Comparison of ENCODE assay signal across 8 cellular contexts in genomic region chr3:50237754-50238548, GRCh38. TPM values are rescaled to one million over a fixed set of nuclear protein-coding genes. Genes with fewer than 3 reads are reported as not detected.
A peak's percentile ranks its signal among the peaks of the same experiment; 100 is the strongest.
DNase-seq lines count a peak whose midpoint lies in the region; ATAC-seq and TF ChIP-seq lines count a peak whose summit lies in the region.

No MANE protein-coding gene starts in this region.

- peak in 1 of 2 donors; percentile 40 for TF ChIP-seq POLR2A in sigmoid colon (IDR thresholded peaks at IDR 0.05)

- H3K9me3 ChIP-seq in BLaER1 (no peaks in the 10 kb centered on the region), ascending aorta (no peaks in the 10 kb centered on the region), sigmoid colon (no peaks in the 10 kb centered on the region)

- DNase-seq in LHCN-M2 (ENCODE audit: low read depth) (peak; percentile 79), T-helper 22 cell (ENCODE audit: low read depth) (peak; percentile 78), ascending aorta (ENCODE audit: low spot score in 2 of 2) (peak; percentile 72 to 96), hypothalamus (lab: John Stamatoyannopoulos, UW) (peak in 45 of 51 donors; percentile 23 to 80 (median 56)), sigmoid colon (peak; percentile 93), HEK293T (ENCODE audit: extremely low spot score) (no peak)

- TF ChIP-seq EP300 in sigmoid colon (IDR thresholded peaks at IDR 0.05) = no peak

- CTCF ChIA-PET in HEK293T (lab: Yijun Ruan, JAX) = interaction anchor here (0.9 to 1.6 kb wide), 4 partner anchors 9 to 21 kb away, joined by 3 to 7 read pairs (median 3); no protein-coding TSS in a partner anchor

- peaks cover 66% of the 10 kb centered on the region for H3K4me1 ChIP-seq in BLaER1
- H3K4me1 ChIP-seq in ascending aorta = peaks cover 33 to 44% of the 10 kb centered on the region in 2 donors
- peaks cover 0 to 73% (median 60%) of the 10 kb centered on the region in 4 donors for H3K4me1 ChIP-seq in sigmoid colon

- H3K27me3 ChIP-seq in BLaER1 (no peaks in the 10 kb centered on the region), ascending aorta (no peaks in the 10 kb centered on the region), sigmoid colon (no peaks in the 10 kb centered on the region)

- TF ChIP-seq CTCF in ascending aorta (IDR thresholded peaks at IDR 0.05) = no peak
- TF ChIP-seq CTCF in sigmoid colon (IDR thresholded peaks at IDR 0.05) = peak in 1 of 4 experiments; percentile 22

- 2 to 6% methylated on average over 31 of the region's 31 CpGs for WGBS in sigmoid colon, 2 donors

- H3K4me3 ChIP-seq in BLaER1 (peak overlapping the region; percentile 100), ascending aorta (peak overlapping the region; percentile 96 to 97), sigmoid colon (peak overlapping the region; percentile 63 to 96 (median 74))

- H3K27ac ChIP-seq in BLaER1 (peak overlapping the region; percentile 92), ascending aorta (peak overlapping the region; percentile 92 to 95), sigmoid colon (peak overlapping the region; percentile 87 to 94 (median 90))

- H3K9ac ChIP-seq in BLaER1 = peak overlapping the region; percentile 97

- intact Hi-C loops in ascending aorta (cut with DNase I) (loop anchor here (1.0 to 2.0 kb wide), 2 partner anchors 8 to 27 kb away; no protein-coding TSS in a partner anchor), sigmoid colon (cut with DNase I) (no loop called here)

- POLR2A ChIA-PET in HEK293T (lab: Yijun Ruan, JAX) = interaction anchor here (1.1 to 2.7 kb wide), 2 partner anchors 9 to 22 kb away, joined by 3 to 13 read pairs; no protein-coding TSS in a partner anchor

- ATAC-seq in GM19452 (IDR thresholded peaks at IDR 0.05; ENCODE audit: unreplicated experiment) = peak; percentile 37

- H3K4me2 ChIP-seq in BLaER1 = peak overlapping the region; percentile 93

- H4K20me1 ChIP-seq in BLaER1 = peaks cover 69% of the 10 kb centered on the region

- peaks cover 25% of the 10 kb centered on the region for H3K36me3 ChIP-seq in BLaER1
- H3K36me3 ChIP-seq in ascending aorta = peaks cover 9 to 10% of the 10 kb centered on the region in 2 donors
- no peaks in the 10 kb centered on the region for H3K36me3 ChIP-seq in sigmoid colon

TF ChIP-seq in HEK293T, 16 proteins besides CTCF, POLR2A, EP300 and RAD21:
- TF ChIP-seq SUZ12 (IDR thresholded peaks at IDR 0.05) = no peak
- no peak for TF ChIP-seq ZNF384 (IDR thresholded peaks at IDR 0.05)
- TF ChIP-seq L3MBTL2 (conservative IDR thresholded peaks at IDR 0.05) = no peak
- TF ChIP-seq FOXK2 (IDR thresholded peaks at IDR 0.05) = no peak
- TF ChIP-seq CTBP1 (IDR thresholded peaks at IDR 0.05; ENCODE audit: borderline replicate concordance) = no peak
- no peak for TF ChIP-seq PKNOX1 (IDR thresholded peaks at IDR 0.05)
TF ChIP-seq in HEK293T: peak in this region for 0.

RNA-seq across cellular contexts. Expression of gene GNAI2, which starts 1.9 kb away (rescaled TPM):
- total RNA-seq in LHCN-M2 (2014; rRNA removed) (297 and 323 TPM in 2 replicates), ascending aorta (283 TPM), sigmoid colon (100 to 1,000 TPM; 149 to 171 (median 163) TPM)
- polyA plus RNA-seq in LHCN-M2 (2012) = 515 TPM
- polyA plus RNA-seq in sigmoid colon = 100 to 1,000 TPM in 1 of 3 donors, 10 to 100 TPM in 2; 43.9 to 125 (median 64.3) TPM

RNA-seq across cellular contexts. Expression of gene SEMA3B, which starts 31.0 kb away (rescaled TPM):
- total RNA-seq in LHCN-M2 (2014; rRNA removed) (2.1 and 4.1 TPM in 2 replicates), ascending aorta (24.2 TPM), sigmoid colon (10 to 100 TPM in 3 of 4 donors, 1 to 10 TPM in 1; 7.9 to 54.6 (median 25.0) TPM)
- polyA plus RNA-seq in LHCN-M2 (2012) = 5.0 TPM
- 10 to 100 TPM; 12.0 to 39.2 (median 15.3) TPM for polyA plus RNA-seq in sigmoid colon

RNA-seq across cellular contexts. Expression of gene SLC38A3, which starts 32.9 kb away (rescaled TPM):
- total RNA-seq in LHCN-M2 (2014; rRNA removed) (1.1 TPM in 1 of 2 replicates, not detected in the other), ascending aorta (not detected), sigmoid colon (under 1 TPM in 1 of 4 donors, not detected in 3; 0.28 TPM)
- 0.02 TPM for polyA plus RNA-seq in LHCN-M2 (2012)
- under 1 TPM in 1 of 3 donors, not detected in 2; 0.07 TPM for polyA plus RNA-seq in sigmoid colon

RNA-seq across cellular contexts. Expression of gene LSMEM2, which starts 40.9 kb away (rescaled TPM):
- total RNA-seq in LHCN-M2 (2014; rRNA removed) = not detected in 2 replicates
- polyA plus RNA-seq in LHCN-M2 (2012) = not detected
- total RNA-seq in ascending aorta = not detected
- total RNA-seq in sigmoid colon = not detected
- under 1 TPM in 2 of 3 donors, not detected in 1; 0.13 to 0.46 TPM for polyA plus RNA-seq in sigmoid colon

RNA-seq across cellular contexts. Expression of gene GNAT1, which starts 46.5 kb away (rescaled TPM):
- total RNA-seq in LHCN-M2 (2014; rRNA removed) = not detected in 2 replicates
- polyA plus RNA-seq in LHCN-M2 (2012) = not detected
- total RNA-seq in ascending aorta = 4.7 TPM
- not detected for total RNA-seq in sigmoid colon
- polyA plus RNA-seq in sigmoid colon = under 1 TPM in 1 of 3 donors, not detected in 2; 0.06 TPM
